Comparison of ENCODE assay signal across 23 cellular contexts in the genomic region with DNA sequence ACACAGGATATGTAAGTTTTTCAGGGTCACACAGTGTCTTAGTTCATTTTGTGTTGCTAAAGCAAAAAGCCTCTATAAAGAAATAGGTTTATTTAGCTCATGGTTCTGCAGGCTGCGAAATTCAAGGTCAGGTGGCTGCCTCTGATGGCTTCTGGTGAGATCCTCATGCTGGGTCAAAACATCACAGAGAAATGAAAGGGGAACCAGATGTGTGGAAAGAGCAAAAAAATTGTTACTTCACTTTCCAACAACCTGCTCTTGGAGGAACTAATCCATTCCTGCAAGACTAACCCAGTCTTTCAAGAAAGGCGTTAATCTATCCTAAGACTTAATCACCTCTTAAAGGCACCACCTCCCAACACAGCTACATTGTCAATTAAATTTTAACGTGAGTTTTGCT.
"Had no signal": no experiment of that assay in that cellular context is flagged by ENCODE, and none has a peak within 500 bp of the region (broad histone marks: within the 10 kb centered on the region; RNA-seq: fewer than 3 reads in every experiment).

No MANE protein-coding gene starts in this region.

- H3K9me3 Mint-ChIP-seq: activated naive CD4-positive, alpha-beta T cell treated with anti-CD3 and anti-CD28 coated beads, Interleukin-2, amount 50 U/mL, for 72 hours; immature natural killer cell had no signal

- H3K36me3 Mint-ChIP-seq: activated naive CD4-positive, alpha-beta T cell treated with anti-CD3 and anti-CD28 coated beads, Interleukin-2, amount 50 U/mL, for 72 hours; immature natural killer cell had no signal

- H3K27ac Mint-ChIP-seq: activated CD8-positive, alpha-beta T cell treated with anti-CD3 and anti-CD28 coated beads, Interleukin-2, amount 10 ng/mL, durations not matched to agents 7 days and 5 days; activated naive CD4-positive, alpha-beta T cell treated with anti-CD3 and anti-CD28 coated beads, Interleukin-2, amount 50 U/mL, for 72 hours; immature natural killer cell; naive thymus-derived CD4-positive, alpha-beta T cell had no signal

- DNase-seq: activated CD4-positive, alpha-beta T cell treated with anti-CD3 and anti-CD28 coated beads for 1 hour; activated CD4-positive, alpha-beta T cell treated with anti-CD3 and anti-CD28 coated beads, Interleukin-2, amount 50 U/mL, for 1 hour; activated CD8-positive, alpha-beta T cell treated with anti-CD3 and anti-CD28 coated beads, Interleukin-2, amount 10 ng/mL, durations not matched to agents 7 days and 5 days; brain microvascular endothelial cell; caudate nucleus; dermis blood vessel endothelial cell; effector CD8-positive, alpha-beta T cell; glutamatergic neuron; immature natural killer cell; lower lobe of right lung; naive thymus-derived CD4-positive, alpha-beta T cell; ovary; spleen; stimulated activated CD4-positive, alpha-beta T cell treated with anti-CD3 and anti-CD28 coated beads, Interleukin-4, amount 100 ng/mL, for 1 hour; stimulated activated naive CD4-positive, alpha-beta T cell treated with Interleukin-2 at 50 U/mL for 16 hours; T-helper 2 cell had no signal

- H3K4me1 ChIP-seq: ascending aorta, lower lobe of right lung, prostate gland, spleen had no signal

- H3K27me3 ChIP-seq: ascending aorta, brain microvascular endothelial cell, hepatocyte, ovary, spleen had no signal

- H3K36me3 ChIP-seq: ascending aorta, brain microvascular endothelial cell, lower lobe of right lung, ovary, prostate gland, spleen, thoracic aorta had no signal

- H3K27ac ChIP-seq: ascending aorta, brain microvascular endothelial cell, lower lobe of right lung, ovary, prostate gland, spleen, thoracic aorta had no signal

- FAIRE-seq: frontal cortex, TTC549 had no signal

- H3K4me3 Mint-ChIP-seq: activated CD8-positive, alpha-beta T cell treated with anti-CD3 and anti-CD28 coated beads, Interleukin-2, amount 10 ng/mL, durations not matched to agents 7 days and 5 days; immature natural killer cell; naive thymus-derived CD4-positive, alpha-beta T cell had no signal

- H3K9me3 ChIP-seq: ascending aorta, lower lobe of right lung, ovary, prostate gland, spleen, thoracic aorta had no signal

- H3K4me3 ChIP-seq: ascending aorta, hepatocyte, lower lobe of right lung, ovary, prostate gland, spleen, thoracic aorta had no signal
